In the genomic region with DNA sequence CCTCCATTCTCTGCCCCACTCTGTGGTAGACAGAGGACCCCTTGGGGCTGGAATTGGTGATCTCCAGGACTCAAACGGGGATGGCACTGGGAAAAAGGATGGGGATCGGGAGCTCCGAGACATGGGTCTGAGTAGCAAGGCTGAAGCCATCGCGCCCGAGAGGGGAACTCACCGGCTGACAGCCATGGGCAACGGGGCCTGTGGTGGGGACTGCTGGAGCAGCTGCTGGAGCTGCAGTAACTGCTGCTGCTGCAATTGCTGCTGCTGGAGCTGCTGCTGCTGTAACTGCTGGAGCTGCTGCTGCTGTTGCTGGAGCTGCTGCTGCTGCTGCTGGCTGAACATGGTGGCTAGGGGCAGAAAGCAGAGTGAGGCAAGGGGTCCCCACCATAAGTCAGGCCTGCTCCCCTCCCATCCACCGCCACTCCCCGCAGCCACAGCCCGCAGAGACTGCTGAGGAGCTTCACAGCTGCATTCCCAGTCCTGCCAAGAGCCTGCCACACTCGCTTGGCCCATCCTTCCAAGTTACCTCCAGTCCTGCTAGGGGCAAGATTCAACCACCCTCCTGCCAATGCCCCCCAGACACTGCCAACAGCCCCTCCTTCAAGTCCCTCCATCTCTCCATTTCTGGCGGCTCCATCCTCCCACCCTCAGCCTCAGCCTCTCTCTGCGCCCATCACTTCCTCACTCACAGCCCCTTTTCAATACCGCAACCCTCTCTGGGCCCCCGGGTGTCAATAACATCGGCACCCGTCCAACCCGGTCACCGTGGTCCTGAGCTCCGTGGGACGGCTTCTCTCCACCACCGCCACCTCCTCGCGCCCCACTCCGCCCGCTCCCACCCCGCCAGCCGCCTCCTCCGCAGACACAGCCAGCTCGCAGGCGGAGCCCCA, we compare ENCODE assay signal across 6 cellular contexts. TPM values are rescaled to one million over a fixed set of nuclear protein-coding genes. Genes with fewer than 3 reads are reported as not detected.
A peak's percentile ranks its signal among the peaks of the same experiment; 100 is the strongest.
DNase-seq lines count a peak whose midpoint lies in the region; ATAC-seq and TF ChIP-seq lines count a peak whose summit lies in the region.

No MANE protein-coding gene starts in this region.

- H3K4me3 ChIP-seq in SU-DHL-6 (ENCODE audit: insufficient read depth, low read length, poor library complexity, severe bottlenecking) = peak overlapping the region; percentile 83
- H3K4me3 ChIP-seq in iPS-20b (ENCODE audit: low read length) = peak overlapping the region; percentile 88
- peak overlapping the region; percentile 56 to 72 for H3K4me3 ChIP-seq in aorta (ENCODE audit: low read length in 2 of 2)

- H3K9me3 ChIP-seq in SU-DHL-6 (ENCODE audit: insufficient read depth, low read length) = no peaks in the 10 kb centered on the region
- no peaks in the 10 kb centered on the region for H3K9me3 ChIP-seq in iPS-20b (ENCODE audit: insufficient read depth, low read depth, low read length)
- no peaks in the 10 kb centered on the region for H3K9me3 ChIP-seq in aorta (ENCODE audit: control insufficient read depth, low read length)

- peak; percentile 4 for ATAC-seq in aorta (ENCODE audit: low FRiP score)

- H2AFZ ChIP-seq in SU-DHL-6 (ENCODE audit: low read depth, low read length, severe bottlenecking) = peak overlapping the region; percentile 94

- 16 to 17% methylated on average over 32 of the region's 32 CpGs for WGBS in aorta, 2 donors

- peak overlapping the region; percentile 96 for H3K9ac ChIP-seq in SU-DHL-6 (ENCODE audit: low read length)
- peak overlapping the region; percentile 83; the same call in 1 of the 2 replicates for H3K9ac ChIP-seq in iPS-20b (ENCODE audit: low read depth, low read length)

- H3K9me2 ChIP-seq in SU-DHL-6 (replicated peaks; ENCODE audit: insufficient read depth, low read length) = no peaks in the 10 kb centered on the region

- H3K4me1 ChIP-seq in iPS-20b (ENCODE audit: insufficient read depth, low read length) = no peaks in the 10 kb centered on the region; the same call in 1 of the 2 replicates
- no peaks in the 10 kb centered on the region for H3K4me1 ChIP-seq in aorta (ENCODE audit: control insufficient read depth in 1 of 2, insufficient read depth in 2 of 2, low read length in 2 of 2)

- no peaks in the 10 kb centered on the region for H3K79me2 ChIP-seq in SU-DHL-6 (ENCODE audit: insufficient read depth, low read length)

- no peaks in the 10 kb centered on the region for H3F3A ChIP-seq in SU-DHL-6 (ENCODE audit: insufficient read depth)

- intact Hi-C loops in aorta (cut with DNase I) = no loop called here

- peak; percentile 46 for DNase-seq in NCI-H748 (lab: John Stamatoyannopoulos, UW; ENCODE audit: unreplicated experiment)
- DNase-seq in NCI-H748 treated with DMSO at 0.1 percent for 48 hours (lab: John Stamatoyannopoulos, UW) = no peak
- no peak for DNase-seq in aorta
- no peak for DNase-seq in stimulated activated CD4-positive, alpha-beta T cell treated with anti-CD3 and anti-CD28 coated beads, Interleukin-1b, Interleukin-23, amount 100 ng/mL, for 48 hours

- no peaks in the 10 kb centered on the region for H3K36me3 ChIP-seq in SU-DHL-6 (ENCODE audit: low read length)
- H3K36me3 ChIP-seq in iPS-20b (ENCODE audit: insufficient read depth, low read depth, low read length) = peaks cover 21% of the 10 kb centered on the region; the same call in 1 of the 2 replicates
- no peaks in the 10 kb centered on the region for H3K36me3 ChIP-seq in aorta (ENCODE audit: control insufficient read depth in 1 of 2, insufficient read depth in 2 of 2, low read length in 1 of 2)

- no peaks in the 10 kb centered on the region for H4K20me1 ChIP-seq in SU-DHL-6 (ENCODE audit: low read depth, low read length)

- peak overlapping the region; percentile 92 for H3K4me2 ChIP-seq in SU-DHL-6 (ENCODE audit: low read depth, low read length, poor library complexity, severe bottlenecking)

- H3K27me3 ChIP-seq in SU-DHL-6 (ENCODE audit: low read length) (no peaks in the 10 kb centered on the region), iPS-20b (ENCODE audit: insufficient read depth, low read length) (peaks cover 5% of the 10 kb centered on the region; the same call in 1 of the 2 replicates), aorta (ENCODE audit: control insufficient read depth in 1 of 2, insufficient read depth in 2 of 2, low read length in 1 of 2) (no peaks in the 10 kb centered on the region)

- peak overlapping the region; percentile 52 for H3K27ac ChIP-seq in SU-DHL-6 (ENCODE audit: low read depth, low read length)
- no peak overlapping the region for H3K27ac ChIP-seq in iPS-20b (ENCODE audit: low read length)
- no peak overlapping the region for H3K27ac ChIP-seq in aorta (ENCODE audit: low read depth in 1 of 2, low read length in 2 of 2)

- no peak for TF ChIP-seq CTCF in SU-DHL-6 (IDR thresholded peaks at IDR 0.05; ENCODE audit: insufficient read depth, low read length, poor library complexity, severe bottlenecking)

RNA-seq across cellular contexts. Expression of a gene that starts 0.6 kb away (rescaled TPM):
- total RNA-seq in aorta = 100 to 1,000 TPM in 1 of 2 donors, 10 to 100 TPM in 1; 82.3 to 117 TPM
- polyA plus RNA-seq in aorta = 10 to 100 TPM; 38.4 to 67.2 TPM

RNA-seq across cellular contexts. Expression of a gene that starts 12.4 kb away (rescaled TPM):
- 100 to 1,000 TPM in 1 of 2 donors, 1 to 10 TPM in 1; 9.3 to 114 TPM for total RNA-seq in aorta
- 1 to 10 TPM in 1 of 2 donors, under 1 TPM in 1; 0.43 to 2.1 TPM for polyA plus RNA-seq in aorta

RNA-seq across cellular contexts. Expression of a gene that starts 30.7 kb away (rescaled TPM):
- 10 to 100 TPM; 46.7 to 54.3 TPM for total RNA-seq in aorta
- 100 to 1,000 TPM; 164 to 278 TPM for polyA plus RNA-seq in aorta

RNA-seq across cellular contexts. Expression of a gene that starts 41.5 kb away (rescaled TPM):
- total RNA-seq in aorta = 1 to 10 TPM in 1 of 2 donors, under 1 TPM in 1; 0.84 to 1.1 TPM
- 1 to 10 TPM in 1 of 2 donors, under 1 TPM in 1; 0.90 to 5.6 TPM for polyA plus RNA-seq in aorta
